Comparison of ENCODE assay signal across 25 cellular contexts in the genomic region with DNA sequence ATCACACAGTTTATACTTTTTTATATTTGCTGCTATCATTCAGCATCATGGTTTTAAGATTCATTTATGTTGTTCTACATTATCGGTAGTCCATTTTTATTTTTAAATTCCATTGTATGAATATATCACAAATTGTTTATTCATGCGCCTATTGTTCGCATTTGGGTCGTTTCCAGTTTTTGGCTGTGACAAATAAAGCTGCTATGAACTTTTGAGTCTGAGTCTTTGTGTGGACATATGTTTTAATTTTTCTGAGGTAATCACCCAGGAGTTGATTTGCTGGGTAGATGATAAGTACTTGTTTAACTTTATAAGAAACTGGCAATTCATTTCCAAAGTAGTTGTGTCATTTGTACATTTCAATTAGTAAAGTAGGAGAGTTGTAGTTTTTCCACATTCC.
"Had no signal": no experiment of that assay in that cellular context is flagged by ENCODE, and none has a peak within 500 bp of the region (broad histone marks: within the 10 kb centered on the region; RNA-seq: fewer than 3 reads in every experiment).

No MANE protein-coding gene starts in this region.

- DNase-seq: dorsolateral prefrontal cortex; effector CD4-positive, alpha-beta T cell; foreskin fibroblast; gastrocnemius medialis; head of caudate nucleus; left ventricle myocardium superior; lower lobe of right lung; natural killer cell; occipital lobe; ovary; posterior cingulate gyrus; psoas muscle; right cardiac atrium; sigmoid colon; spleen; stimulated activated CD4-positive, alpha-beta T cell treated with anti-CD3 and anti-CD28 coated beads, Interleukin-4, amount 100 ng/mL, for 4 hours; stimulated activated naive CD8-positive, alpha-beta T cell treated with anti-CD3 and anti-CD28 coated beads, Interleukin-15, Interleukin-2, amounts not matched to agents 100 U/mL and 50 U/mL, for 24 hours; substantia nigra; testis; upper lobe of left lung had no signal

- H3K4me3 ChIP-seq: coronary artery, dorsolateral prefrontal cortex, esophagus muscularis mucosa, gastrocnemius medialis, lower lobe of right lung, ovary, psoas muscle, sigmoid colon, skin epidermis, spleen, testis, tibial nerve, upper lobe of left lung had no signal

- ATAC-seq: gastrocnemius medialis; left ventricle myocardium superior; lower lobe of right lung; natural killer cell; psoas muscle; right cardiac atrium; stimulated activated memory B cell treated with anti-CD40 and anti-IgM and Interleukin-4, amounts not matched to agents 10 μg/mL and 1 μg/mL and 100 μg/mL, for 72 hours; stimulated activated naive CD8-positive, alpha-beta T cell treated with anti-CD3 and anti-CD28 coated beads, Interleukin-15, Interleukin-2, amounts not matched to agents 100 U/mL and 50 U/mL, for 24 hours had no signal
